In the genomic region with DNA sequence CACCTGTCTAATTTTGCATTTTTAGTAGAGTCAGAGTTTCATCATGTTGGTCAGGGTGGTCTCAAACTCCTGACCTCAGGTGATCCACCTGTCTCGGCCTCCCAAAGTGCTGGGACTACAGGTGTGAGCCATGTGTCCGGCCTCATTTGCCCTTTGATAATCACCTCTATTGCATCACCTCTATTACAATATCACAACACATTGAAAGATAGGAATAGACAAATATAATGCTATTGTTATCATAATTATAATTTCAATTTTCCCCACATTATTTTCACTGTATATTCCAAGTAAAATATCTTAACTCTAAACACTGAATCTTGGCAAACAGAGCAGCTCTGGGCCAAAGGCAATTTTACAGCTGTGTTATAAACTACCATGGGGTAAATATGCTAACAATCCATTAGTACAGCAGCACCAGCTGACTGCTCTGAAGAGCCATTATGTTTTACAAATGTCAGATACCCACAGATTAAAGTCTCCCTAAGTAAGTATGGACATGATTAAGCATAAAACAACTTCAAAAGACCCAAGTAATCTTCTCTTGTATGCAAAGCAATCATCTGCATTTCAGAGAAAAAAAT, we compare ENCODE assay signal across 1 cellular context.
TF ChIP-seq lines count a peak whose summit lies in the region.

No MANE protein-coding gene starts in this region.

TF ChIP-seq in K562, 482 proteins besides CTCF, POLR2A, EP300 and RAD21 (continued from another document):
- no peak for TF ChIP-seq CBFA2T3 (IDR thresholded peaks at IDR 0.05)
- TF ChIP-seq DNMT1 (IDR thresholded peaks at IDR 0.05): no peak
- no peak for TF ChIP-seq CEBPG (CRISPR knock-in tag; IDR thresholded peaks at IDR 0.05)
- TF ChIP-seq CEBPG (tag; conservative IDR thresholded peaks at IDR 0.05 in 1 of 2, IDR thresholded peaks at IDR 0.05 in 1 of 2): peak; percentile 32 to 56; a peak in 1 of 4 replicates
- TF ChIP-seq FOS (IDR thresholded peaks at IDR 0.05; ENCODE audit: extremely low read depth, insufficient read length): no peak
- no peak for TF ChIP-seq XRCC4 (IDR thresholded peaks at IDR 0.05; ENCODE audit: extremely low read depth, insufficient read depth, insufficient read length)
- TF ChIP-seq, protein P1, sequence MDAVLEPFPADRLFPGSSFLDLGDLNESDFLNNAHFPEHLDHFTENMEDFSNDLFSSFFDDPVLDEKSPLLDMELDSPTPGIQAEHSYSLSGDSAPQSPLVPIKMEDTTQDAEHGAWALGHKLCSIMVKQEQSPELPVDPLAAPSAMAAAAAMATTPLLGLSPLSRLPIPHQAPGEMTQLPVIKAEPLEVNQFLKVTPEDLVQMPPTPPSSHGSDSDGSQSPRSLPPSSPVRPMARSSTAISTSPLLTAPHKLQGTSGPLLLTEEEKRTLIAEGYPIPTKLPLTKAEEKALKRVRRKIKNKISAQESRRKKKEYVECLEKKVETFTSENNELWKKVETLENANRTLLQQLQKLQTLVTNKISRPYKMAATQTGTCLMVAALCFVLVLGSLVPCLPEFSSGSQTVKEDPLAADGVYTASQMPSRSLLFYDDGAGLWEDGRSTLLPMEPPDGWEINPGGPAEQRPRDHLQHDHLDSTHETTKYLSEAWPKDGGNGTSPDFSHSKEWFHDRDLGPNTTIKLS (IDR thresholded peaks at IDR 0.05; ENCODE audit: borderline replicate concordance, low read depth): no peak
